9 cellular contexts compared by ENCODE assay signal in genomic region chr3:38515367-38515766, GRCh38.
"Had no signal": no experiment of that assay in that cellular context is flagged by ENCODE, and none has a peak within 500 bp of the region (broad histone marks: within the 10 kb centered on the region; RNA-seq: fewer than 3 reads in every experiment).

No MANE protein-coding gene starts in this region.

- DNase-seq: GM23248, GOT3, H7, HFFc6, KBM-7 had no signal

- H2AFZ ChIP-seq: GM23248 had no signal

- H3K27ac Mint-ChIP-seq: HFFc6 had no signal

- H3K9me3 ChIP-seq: HAP-1 had no signal

- H3K4me3 Mint-ChIP-seq: HFFc6 had no signal

- ATAC-seq: HCT116, HepG2 had no signal

- H3K9me3 Mint-ChIP-seq: HFFc6 had no signal

- H3K27ac ChIP-seq: GM23248, HL-60 had no signal

- H3K9ac ChIP-seq: GM23248 had no signal

- H3K4me3 ChIP-seq: GM23248, HAP-1 had no signal

- FAIRE-seq: HepG2 had no signal
